In the genomic region with DNA sequence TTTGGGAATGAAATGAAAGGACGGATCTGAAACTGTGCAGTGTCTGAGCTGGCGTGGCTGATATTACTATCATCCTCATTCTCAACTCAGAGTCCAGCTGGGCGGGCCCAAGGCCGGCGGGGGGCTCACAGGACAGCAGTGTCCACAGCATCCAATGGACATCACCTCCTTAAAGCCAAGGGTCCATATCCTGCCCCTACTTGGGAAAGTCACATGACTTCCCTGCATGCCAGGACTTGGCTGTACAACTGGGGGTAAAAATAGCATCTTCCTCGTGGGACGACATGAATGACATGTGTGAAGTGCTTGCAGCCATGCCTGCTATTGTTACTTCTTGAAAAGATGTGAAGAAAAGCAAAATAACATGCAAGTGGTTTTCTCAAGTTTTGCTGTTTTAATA, we compare ENCODE assay signal across 23 cellular contexts.
"Had no signal": no experiment of that assay in that cellular context is flagged by ENCODE, and none has a peak within 500 bp of the region (broad histone marks: within the 10 kb centered on the region; RNA-seq: fewer than 3 reads in every experiment).

No MANE protein-coding gene starts in this region.

- DNase-seq: activated CD4-positive, alpha-beta memory T cell treated with anti-CD3 and anti-CD28 coated beads, Interleukin-2, amount 10 ng/mL, durations not matched to agents 7 days and 5 days; activated CD4-positive, alpha-beta T cell treated with anti-CD3 and anti-CD28 coated beads for 48 hours; activated CD4-positive, CD25-positive, alpha-beta regulatory T cell; activated CD8-positive, alpha-beta memory T cell treated with anti-CD3 and anti-CD28 coated beads, Interleukin-2, amount 10 ng/mL, durations not matched to agents 7 days and 5 days; activated naive CD4-positive, alpha-beta T cell; activated naive CD8-positive, alpha-beta T cell treated with anti-CD3 and anti-CD28 coated beads for 36 hours; amniotic stem cell; body of pancreas; effector CD8-positive, alpha-beta T cell; mammary epithelial cell; small intestine; stimulated activated CD4-positive, alpha-beta T cell treated with anti-CD3 and anti-CD28 coated beads, Interleukin-15, amount 100 ng/mL, for 24 hours; stimulated activated CD4-positive, alpha-beta T cell treated with anti-CD3 and anti-CD28 coated beads, Interleukin-2, amount 100 ng/mL, for 48 hours; stomach; T1000; testis had no signal

- H3K27me3 Mint-ChIP-seq: activated CD4-positive, alpha-beta memory T cell treated with anti-CD3 and anti-CD28 coated beads, Interleukin-2, amount 10 ng/mL, durations not matched to agents 7 days and 5 days; activated CD8-positive, alpha-beta memory T cell treated with anti-CD3 and anti-CD28 coated beads, Interleukin-2, amount 10 ng/mL, durations not matched to agents 7 days and 5 days; activated naive CD8-positive, alpha-beta T cell treated with anti-CD3 and anti-CD28 coated beads for 36 hours; activated T-helper 17 cell treated with anti-CD3 and anti-CD28 coated beads, Interleukin-2, amount 50 U/mL, for 72 hours; dendritic cell treated with granulocyte-macrophage colony-stimulating factor and Interleukin-4, amounts not matched to agents 40 ng/mL and 50 ng/mL, for 4 days had no signal

- H3K27ac Mint-ChIP-seq: activated CD4-positive, alpha-beta memory T cell treated with anti-CD3 and anti-CD28 coated beads, Interleukin-2, amount 10 ng/mL, durations not matched to agents 7 days and 5 days; activated CD8-positive, alpha-beta memory T cell treated with anti-CD3 and anti-CD28 coated beads, Interleukin-2, amount 10 ng/mL, durations not matched to agents 7 days and 5 days; activated naive CD8-positive, alpha-beta T cell treated with anti-CD3 and anti-CD28 coated beads for 36 hours; activated T-helper 17 cell treated with anti-CD3 and anti-CD28 coated beads, Interleukin-2, amount 50 U/mL, for 72 hours; dendritic cell treated with granulocyte-macrophage colony-stimulating factor and Interleukin-4, amounts not matched to agents 40 ng/mL and 50 ng/mL, for 4 days had no signal

- H3K27me3 ChIP-seq: body of pancreas, testis, upper lobe of left lung had no signal

- H3K36me3 ChIP-seq: gastroesophageal sphincter, stomach, upper lobe of left lung had no signal

- FAIRE-seq: islet of Langerhans, small intestine had no signal

- H3K9me3 Mint-ChIP-seq: activated CD4-positive, alpha-beta memory T cell treated with anti-CD3 and anti-CD28 coated beads, Interleukin-2, amount 10 ng/mL, durations not matched to agents 7 days and 5 days; activated naive CD8-positive, alpha-beta T cell treated with anti-CD3 and anti-CD28 coated beads for 36 hours; activated T-helper 17 cell treated with anti-CD3 and anti-CD28 coated beads, Interleukin-2, amount 50 U/mL, for 72 hours; dendritic cell treated with granulocyte-macrophage colony-stimulating factor and Interleukin-4, amounts not matched to agents 40 ng/mL and 50 ng/mL, for 4 days; neural crest cell had no signal

- H3K4me3 Mint-ChIP-seq: activated CD4-positive, alpha-beta memory T cell treated with anti-CD3 and anti-CD28 coated beads, Interleukin-2, amount 10 ng/mL, durations not matched to agents 7 days and 5 days; activated CD8-positive, alpha-beta memory T cell treated with anti-CD3 and anti-CD28 coated beads, Interleukin-2, amount 10 ng/mL, durations not matched to agents 7 days and 5 days; activated naive CD8-positive, alpha-beta T cell treated with anti-CD3 and anti-CD28 coated beads for 36 hours; activated T-helper 17 cell treated with anti-CD3 and anti-CD28 coated beads, Interleukin-2, amount 50 U/mL, for 72 hours; dendritic cell treated with granulocyte-macrophage colony-stimulating factor and Interleukin-4, amounts not matched to agents 40 ng/mL and 50 ng/mL, for 4 days; neural crest cell had no signal

- ATAC-seq: activated CD8-positive, alpha-beta memory T cell treated with anti-CD3 and anti-CD28 coated beads, Interleukin-2, amount 10 ng/mL, durations not matched to agents 7 days and 5 days; activated T-helper 17 cell treated with anti-CD3 and anti-CD28 coated beads, Interleukin-2, amount 50 U/mL, for 72 hours; body of pancreas; esophagus mucosa; gastroesophageal sphincter had no signal

- H3K27ac ChIP-seq: body of pancreas, gastroesophageal sphincter, stomach, testis, upper lobe of left lung had no signal

- H3K9me3 ChIP-seq: body of pancreas, gastroesophageal sphincter, stomach, testis, upper lobe of left lung had no signal

- H3K4me3 ChIP-seq: body of pancreas, gastroesophageal sphincter, stomach, testis, upper lobe of left lung had no signal

- H3K4me1 ChIP-seq: body of pancreas, gastroesophageal sphincter, stomach, testis, upper lobe of left lung had no signal

- H3K4me1 Mint-ChIP-seq: activated CD4-positive, alpha-beta memory T cell treated with anti-CD3 and anti-CD28 coated beads, Interleukin-2, amount 10 ng/mL, durations not matched to agents 7 days and 5 days; activated CD8-positive, alpha-beta memory T cell treated with anti-CD3 and anti-CD28 coated beads, Interleukin-2, amount 10 ng/mL, durations not matched to agents 7 days and 5 days; activated naive CD8-positive, alpha-beta T cell treated with anti-CD3 and anti-CD28 coated beads for 36 hours; activated T-helper 17 cell treated with anti-CD3 and anti-CD28 coated beads, Interleukin-2, amount 50 U/mL, for 72 hours had no signal

- H3K36me3 Mint-ChIP-seq: activated CD8-positive, alpha-beta memory T cell treated with anti-CD3 and anti-CD28 coated beads, Interleukin-2, amount 10 ng/mL, durations not matched to agents 7 days and 5 days; activated naive CD8-positive, alpha-beta T cell treated with anti-CD3 and anti-CD28 coated beads for 36 hours had no signal
